1 cellular context compared by ENCODE assay signal in the genomic region with DNA sequence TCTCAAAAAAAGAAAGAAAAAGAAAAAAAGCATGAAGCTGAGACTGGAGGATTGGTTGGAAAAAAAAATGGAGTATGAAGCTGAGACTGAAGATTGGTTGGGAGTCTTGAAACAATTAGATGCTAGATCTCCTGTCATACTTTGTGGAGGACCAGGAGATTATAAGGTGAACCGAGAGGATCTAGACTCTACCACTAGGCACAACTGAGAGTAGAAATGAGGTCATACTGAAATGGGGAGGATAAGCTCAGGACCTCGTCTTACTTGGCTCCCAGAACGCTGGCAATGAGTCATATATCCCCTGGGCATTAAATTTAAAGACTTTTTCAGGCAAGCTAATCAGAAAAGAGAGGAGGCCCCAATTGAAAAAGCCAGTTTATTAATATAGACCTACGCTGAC.
A peak's percentile ranks its signal among the peaks of the same experiment; 100 is the strongest.
TF ChIP-seq lines count a peak whose summit lies in the region.

No MANE protein-coding gene starts in this region.

TF ChIP-seq in HEK293, 187 proteins besides CTCF, POLR2A, EP300 and RAD21 (continued from another document):
- TF ChIP-seq, protein P1, sequence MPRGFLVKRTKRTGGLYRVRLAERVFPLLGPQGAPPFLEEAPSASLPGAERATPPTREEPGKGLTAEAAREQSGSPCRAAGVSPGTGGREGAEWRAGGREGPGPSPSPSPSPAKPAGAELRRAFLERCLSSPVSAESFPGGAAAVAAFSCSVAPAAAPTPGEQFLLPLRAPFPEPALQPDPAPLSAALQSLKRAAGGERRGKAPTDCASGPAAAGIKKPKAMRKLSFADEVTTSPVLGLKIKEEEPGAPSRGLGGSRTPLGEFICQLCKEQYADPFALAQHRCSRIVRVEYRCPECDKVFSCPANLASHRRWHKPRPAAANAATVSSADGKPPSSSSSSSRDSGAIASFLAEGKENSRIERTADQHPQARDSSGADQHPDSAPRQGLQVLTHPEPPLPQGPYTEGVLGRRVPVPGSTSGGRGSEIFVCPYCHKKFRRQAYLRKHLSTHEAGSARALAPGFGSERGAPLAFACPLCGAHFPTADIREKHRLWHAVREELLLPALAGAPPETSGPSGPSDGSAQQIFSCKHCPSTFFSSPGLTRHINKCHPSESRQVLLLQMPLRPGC (tag by site-specific recombination; IDR thresholded peaks at IDR 0.05) = peak; percentile 54; the same call in 1 of the 2 replicates
- TF ChIP-seq ZNF10 (tag by site-specific recombination; IDR thresholded peaks at IDR 0.05) (0 out of 2 replicates have a peak, but pooled peaks have one; percentile 29), ZNF24 (tag by site-specific recombination; IDR thresholded peaks at IDR 0.05) (0 out of 2 replicates have a peak, but pooled peaks have one; percentile 14), ZNF169 (tag by site-specific recombination; IDR thresholded peaks at IDR 0.05) (no peak), ZNF529 (tag by site-specific recombination; IDR thresholded peaks at IDR 0.05; ENCODE audit: insufficient replicate concordance) (no peak), KLF8 (tag by site-specific recombination; IDR thresholded peaks at IDR 0.05) (peak; percentile 39; the same call in 1 of the 2 replicates), ZNF354C (tag by site-specific recombination; IDR thresholded peaks at IDR 0.05; ENCODE audit: borderline replicate concordance, low read depth) (no peak), ZNF658 (tag by site-specific recombination; IDR thresholded peaks at IDR 0.05) (no peak), ZNF133 (tag by site-specific recombination; IDR thresholded peaks at IDR 0.05) (no peak), ZNF473 (tag by site-specific recombination; IDR thresholded peaks at IDR 0.05) (no peak), ZNF423 (tag by site-specific recombination; IDR thresholded peaks at IDR 0.05) (no peak), ZNF274 (IDR thresholded peaks at IDR 0.05; ENCODE audit: low read length) (no peak), ZNF274 (tag by site-specific recombination; IDR thresholded peaks at IDR 0.05; ENCODE audit: borderline replicate concordance) (no peak), ZNF560 (tag by site-specific recombination; IDR thresholded peaks at IDR 0.05; ENCODE audit: borderline replicate concordance) (no peak), GLIS1 (tag by site-specific recombination; IDR thresholded peaks at IDR 0.05) (peak; percentile 5; the same call in 1 of the 2 replicates), ZNF114 (tag by site-specific recombination; IDR thresholded peaks at IDR 0.05) (no peak), ZNF174 (tag by site-specific recombination; IDR thresholded peaks at IDR 0.05) (no peak), YY2 (tag by site-specific recombination; IDR thresholded peaks at IDR 0.05) (no peak), ZXDB (tag by site-specific recombination; IDR thresholded peaks at IDR 0.05) (peak; percentile 53), ZNF600 (tag by site-specific recombination; IDR thresholded peaks at IDR 0.05) (peak; percentile 79; the same call in 1 of the 2 replicates), SP7 (tag by site-specific recombination; IDR thresholded peaks at IDR 0.05) (peak; percentile 80), IKZF3 (tag by site-specific recombination; IDR thresholded peaks at IDR 0.05) (peak; percentile 34; the same call in 1 of the 2 replicates)
- TF ChIP-seq, protein P2, sequence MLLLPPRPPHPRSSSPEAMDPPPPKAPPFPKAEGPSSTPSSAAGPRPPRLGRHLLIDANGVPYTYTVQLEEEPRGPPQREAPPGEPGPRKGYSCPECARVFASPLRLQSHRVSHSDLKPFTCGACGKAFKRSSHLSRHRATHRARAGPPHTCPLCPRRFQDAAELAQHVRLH (tag by site-specific recombination; IDR thresholded peaks at IDR 0.05) = no peak
- TF ChIP-seq, protein P3, sequence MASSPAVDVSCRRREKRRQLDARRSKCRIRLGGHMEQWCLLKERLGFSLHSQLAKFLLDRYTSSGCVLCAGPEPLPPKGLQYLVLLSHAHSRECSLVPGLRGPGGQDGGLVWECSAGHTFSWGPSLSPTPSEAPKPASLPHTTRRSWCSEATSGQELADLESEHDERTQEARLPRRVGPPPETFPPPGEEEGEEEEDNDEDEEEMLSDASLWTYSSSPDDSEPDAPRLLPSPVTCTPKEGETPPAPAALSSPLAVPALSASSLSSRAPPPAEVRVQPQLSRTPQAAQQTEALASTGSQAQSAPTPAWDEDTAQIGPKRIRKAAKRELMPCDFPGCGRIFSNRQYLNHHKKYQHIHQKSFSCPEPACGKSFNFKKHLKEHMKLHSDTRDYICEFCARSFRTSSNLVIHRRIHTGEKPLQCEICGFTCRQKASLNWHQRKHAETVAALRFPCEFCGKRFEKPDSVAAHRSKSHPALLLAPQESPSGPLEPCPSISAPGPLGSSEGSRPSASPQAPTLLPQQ (tag by site-specific recombination; IDR thresholded peaks at IDR 0.05) = 0 out of 2 replicates have a peak, but pooled peaks have one; percentile 24
- TF ChIP-seq, protein P4, sequence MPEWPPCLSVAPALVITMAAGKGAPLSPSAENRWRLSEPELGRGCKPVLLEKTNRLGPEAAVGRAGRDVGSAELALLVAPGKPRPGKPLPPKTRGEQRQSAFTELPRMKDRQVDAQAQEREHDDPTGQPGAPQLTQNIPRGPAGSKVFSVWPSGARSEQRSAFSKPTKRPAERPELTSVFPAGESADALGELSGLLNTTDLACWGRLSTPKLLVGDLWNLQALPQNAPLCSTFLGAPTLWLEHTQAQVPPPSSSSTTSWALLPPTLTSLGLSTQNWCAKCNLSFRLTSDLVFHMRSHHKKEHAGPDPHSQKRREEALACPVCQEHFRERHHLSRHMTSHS (tag by site-specific recombination; IDR thresholded peaks at IDR 0.05) = no peak
- TF ChIP-seq, protein P5, sequence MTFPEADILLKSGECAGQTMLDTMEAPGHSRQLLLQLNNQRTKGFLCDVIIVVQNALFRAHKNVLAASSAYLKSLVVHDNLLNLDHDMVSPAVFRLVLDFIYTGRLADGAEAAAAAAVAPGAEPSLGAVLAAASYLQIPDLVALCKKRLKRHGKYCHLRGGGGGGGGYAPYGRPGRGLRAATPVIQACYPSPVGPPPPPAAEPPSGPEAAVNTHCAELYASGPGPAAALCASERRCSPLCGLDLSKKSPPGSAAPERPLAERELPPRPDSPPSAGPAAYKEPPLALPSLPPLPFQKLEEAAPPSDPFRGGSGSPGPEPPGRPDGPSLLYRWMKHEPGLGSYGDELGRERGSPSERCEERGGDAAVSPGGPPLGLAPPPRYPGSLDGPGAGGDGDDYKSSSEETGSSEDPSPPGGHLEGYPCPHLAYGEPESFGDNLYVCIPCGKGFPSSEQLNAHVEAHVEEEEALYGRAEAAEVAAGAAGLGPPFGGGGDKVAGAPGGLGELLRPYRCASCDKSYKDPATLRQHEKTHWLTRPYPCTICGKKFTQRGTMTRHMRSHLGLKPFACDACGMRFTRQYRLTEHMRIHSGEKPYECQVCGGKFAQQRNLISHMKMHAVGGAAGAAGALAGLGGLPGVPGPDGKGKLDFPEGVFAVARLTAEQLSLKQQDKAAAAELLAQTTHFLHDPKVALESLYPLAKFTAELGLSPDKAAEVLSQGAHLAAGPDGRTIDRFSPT (tag by site-specific recombination; IDR thresholded peaks at IDR 0.05) = no peak
- TF ChIP-seq, protein P6, sequence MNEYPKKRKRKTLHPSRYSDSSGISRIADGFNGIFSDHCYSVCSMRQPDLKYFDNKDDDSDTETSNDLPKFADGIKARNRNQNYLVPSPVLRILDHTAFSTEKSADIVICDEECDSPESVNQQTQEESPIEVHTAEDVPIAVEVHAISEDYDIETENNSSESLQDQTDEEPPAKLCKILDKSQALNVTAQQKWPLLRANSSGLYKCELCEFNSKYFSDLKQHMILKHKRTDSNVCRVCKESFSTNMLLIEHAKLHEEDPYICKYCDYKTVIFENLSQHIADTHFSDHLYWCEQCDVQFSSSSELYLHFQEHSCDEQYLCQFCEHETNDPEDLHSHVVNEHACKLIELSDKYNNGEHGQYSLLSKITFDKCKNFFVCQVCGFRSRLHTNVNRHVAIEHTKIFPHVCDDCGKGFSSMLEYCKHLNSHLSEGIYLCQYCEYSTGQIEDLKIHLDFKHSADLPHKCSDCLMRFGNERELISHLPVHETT (tag by site-specific recombination; IDR thresholded peaks at IDR 0.05) = peak; percentile 52; the same call in 1 of the 2 replicates
- TF ChIP-seq, protein P7, sequence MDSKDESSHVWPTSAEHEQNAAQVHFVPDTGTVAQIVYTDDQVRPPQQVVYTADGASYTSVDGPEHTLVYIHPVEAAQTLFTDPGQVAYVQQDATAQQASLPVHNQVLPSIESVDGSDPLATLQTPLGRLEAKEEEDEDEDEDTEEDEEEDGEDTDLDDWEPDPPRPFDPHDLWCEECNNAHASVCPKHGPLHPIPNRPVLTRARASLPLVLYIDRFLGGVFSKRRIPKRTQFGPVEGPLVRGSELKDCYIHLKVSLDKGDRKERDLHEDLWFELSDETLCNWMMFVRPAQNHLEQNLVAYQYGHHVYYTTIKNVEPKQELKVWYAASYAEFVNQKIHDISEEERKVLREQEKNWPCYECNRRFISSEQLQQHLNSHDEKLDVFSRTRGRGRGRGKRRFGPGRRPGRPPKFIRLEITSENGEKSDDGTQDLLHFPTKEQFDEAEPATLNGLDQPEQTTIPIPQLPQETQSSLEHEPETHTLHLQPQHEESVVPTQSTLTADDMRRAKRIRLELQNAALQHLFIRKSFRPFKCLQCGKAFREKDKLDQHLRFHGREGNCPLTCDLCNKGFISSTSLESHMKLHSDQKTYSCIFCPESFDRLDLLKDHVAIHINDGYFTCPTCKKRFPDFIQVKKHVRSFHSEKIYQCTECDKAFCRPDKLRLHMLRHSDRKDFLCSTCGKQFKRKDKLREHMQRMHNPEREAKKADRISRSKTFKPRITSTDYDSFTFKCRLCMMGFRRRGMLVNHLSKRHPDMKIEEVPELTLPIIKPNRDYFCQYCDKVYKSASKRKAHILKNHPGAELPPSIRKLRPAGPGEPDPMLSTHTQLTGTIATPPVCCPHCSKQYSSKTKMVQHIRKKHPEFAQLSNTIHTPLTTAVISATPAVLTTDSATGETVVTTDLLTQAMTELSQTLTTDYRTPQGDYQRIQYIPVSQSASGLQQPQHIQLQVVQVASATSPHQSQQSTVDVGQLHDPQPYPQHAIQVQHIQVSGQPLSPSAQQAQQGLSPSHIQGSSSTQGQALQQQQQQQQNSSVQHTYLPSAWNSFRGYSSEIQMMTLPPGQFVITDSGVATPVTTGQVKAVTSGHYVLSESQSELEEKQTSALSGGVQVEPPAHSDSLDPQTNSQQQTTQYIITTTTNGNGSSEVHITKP (tag by site-specific recombination; IDR thresholded peaks at IDR 0.05) = peak; percentile 96
- TF ChIP-seq, protein P8, sequence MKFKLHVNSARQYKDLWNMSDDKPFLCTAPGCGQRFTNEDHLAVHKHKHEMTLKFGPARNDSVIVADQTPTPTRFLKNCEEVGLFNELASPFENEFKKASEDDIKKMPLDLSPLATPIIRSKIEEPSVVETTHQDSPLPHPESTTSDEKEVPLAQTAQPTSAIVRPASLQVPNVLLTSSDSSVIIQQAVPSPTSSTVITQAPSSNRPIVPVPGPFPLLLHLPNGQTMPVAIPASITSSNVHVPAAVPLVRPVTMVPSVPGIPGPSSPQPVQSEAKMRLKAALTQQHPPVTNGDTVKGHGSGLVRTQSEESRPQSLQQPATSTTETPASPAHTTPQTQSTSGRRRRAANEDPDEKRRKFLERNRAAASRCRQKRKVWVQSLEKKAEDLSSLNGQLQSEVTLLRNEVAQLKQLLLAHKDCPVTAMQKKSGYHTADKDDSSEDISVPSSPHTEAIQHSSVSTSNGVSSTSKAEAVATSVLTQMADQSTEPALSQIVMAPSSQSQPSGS (tag by site-specific recombination; IDR thresholded peaks at IDR 0.05; ENCODE audit: low read depth) = peak; percentile 96
